ENCODE assay signal across 9 cellular contexts in genomic region chr5:141958773-141959172, GRCh38. TPM values are rescaled to one million over a fixed set of nuclear protein-coding genes. Genes with fewer than 3 reads are reported as not detected.
DNase-seq lines count a peak whose midpoint lies in the region; ATAC-seq lines count a peak whose summit lies in the region.
"Had no signal": no experiment of that assay in that cellular context is flagged by ENCODE, and none has a peak within 500 bp of the region (broad histone marks: within the 10 kb centered on the region; RNA-seq: fewer than 3 reads in every experiment).

No MANE protein-coding gene starts in this region.

- H3K4me1 Mint-ChIP-seq in activated T-helper 1 cell treated with anti-CD3 and anti-CD28 coated beads, Interleukin-12 subunit alpha, Interleukin-12 subunit beta, Interleukin-2, Interleukin-4 antibody, amounts not matched to agents 30 ng/mL and 10 ng/mL and 1 ng/mL, durations not matched to agents 14 hours and 24 hours and 36 hours (ENCODE audit: low read depth) = peaks cover 49% of the 10 kb centered on the region

- no peaks in the 10 kb centered on the region for H3K4me1 ChIP-seq in aorta (ENCODE audit: control insufficient read depth in 1 of 2, insufficient read depth in 2 of 2, low read length in 2 of 2)

- H3K4me3 Mint-ChIP-seq in activated T-helper 1 cell treated with anti-CD3 and anti-CD28 coated beads, Interleukin-12 subunit alpha, Interleukin-12 subunit beta, Interleukin-2, Interleukin-4 antibody, amounts not matched to agents 30 ng/mL and 10 ng/mL and 1 ng/mL, durations not matched to agents 14 hours and 24 hours and 36 hours = peak overlapping the region; percentile 83

- intact Hi-C loops in activated T-helper 1 cell treated with anti-CD3 and anti-CD28 coated beads, Interleukin-12 subunit alpha, Interleukin-12 subunit beta, Interleukin-2, Interleukin-4 antibody, amounts not matched to agents 30 ng/mL and 10 ng/mL and 1 ng/mL, durations not matched to agents 14 hours and 24 hours and 36 hours (cut with micrococcal nuclease) = no loop called here
- intact Hi-C loops in left cardiac atrium (cut with DNase I) = loop anchor here (1.0 to 10.0 kb wide), 3 partner anchors 35 to 81 kb away; partner anchors contain the start of genes DELE1 (in 1 of the 2) and PCDH1 (in 1 of the 2)
- intact Hi-C loops in aorta (cut with DNase I) = loop anchor here in 1 of 2 donors (2.0 kb wide), 1 partner anchor 266 kb away; no protein-coding TSS in a partner anchor

- no peak overlapping the region for H3K27ac ChIP-seq in aorta (ENCODE audit: low read depth in 1 of 2, low read length in 2 of 2)

- no peaks in the 10 kb centered on the region for H3K27me3 Mint-ChIP-seq in activated T-helper 1 cell treated with anti-CD3 and anti-CD28 coated beads, Interleukin-12 subunit alpha, Interleukin-12 subunit beta, Interleukin-2, Interleukin-4 antibody, amounts not matched to agents 30 ng/mL and 10 ng/mL and 1 ng/mL, durations not matched to agents 14 hours and 24 hours and 36 hours (ENCODE audit: insufficient read depth)

- peak; percentile 38 for DNase-seq in stimulated activated CD4-positive, alpha-beta T cell treated with anti-CD3 and anti-CD28 coated beads, Interleukin-15, amount 100 ng/mL, for 24 hours
- no peak for DNase-seq in stimulated activated CD4-positive, alpha-beta T cell treated with anti-CD3 and anti-CD28 coated beads, Interleukin-2, amount 100 ng/mL, for 24 hours
- no peak for DNase-seq in activated T-helper 1 cell treated with anti-CD3 and anti-CD28 coated beads, Interleukin-12 subunit alpha, Interleukin-12 subunit beta, Interleukin-2, Interleukin-4 antibody, amounts not matched to agents 30 ng/mL and 10 ng/mL and 1 ng/mL, durations not matched to agents 14 hours and 24 hours and 36 hours (ENCODE audit: low spot score)
- DNase-seq in left cardiac atrium (peak; percentile 62), aorta (no peak), NCI-H446 (lab: John Stamatoyannopoulos, UW) (no peak), middle frontal gyrus (ENCODE audit: extremely low spot score, low spot score) (no peak)
- DNase-seq: MM.1S had no signal

- H3K27me3 ChIP-seq in aorta (ENCODE audit: control insufficient read depth in 1 of 2, insufficient read depth in 2 of 2, low read length in 1 of 2) = no peaks in the 10 kb centered on the region

- no peaks in the 10 kb centered on the region for H3K9me3 ChIP-seq in aorta (ENCODE audit: control insufficient read depth, low read length)

- H3K27ac Mint-ChIP-seq in activated T-helper 1 cell treated with anti-CD3 and anti-CD28 coated beads, Interleukin-12 subunit alpha, Interleukin-12 subunit beta, Interleukin-2, Interleukin-4 antibody, amounts not matched to agents 30 ng/mL and 10 ng/mL and 1 ng/mL, durations not matched to agents 14 hours and 24 hours and 36 hours = peak overlapping the region; percentile 91

- H3K36me3 ChIP-seq in aorta (ENCODE audit: control insufficient read depth in 1 of 2, insufficient read depth in 2 of 2, low read length in 1 of 2) = no peaks in the 10 kb centered on the region

- WGBS in aorta, 2 donors = 84 to 89% methylated on average over 6 of the region's 6 CpGs

- no peaks in the 10 kb centered on the region for H3K36me3 Mint-ChIP-seq in activated T-helper 1 cell treated with anti-CD3 and anti-CD28 coated beads, Interleukin-12 subunit alpha, Interleukin-12 subunit beta, Interleukin-2, Interleukin-4 antibody, amounts not matched to agents 30 ng/mL and 10 ng/mL and 1 ng/mL, durations not matched to agents 14 hours and 24 hours and 36 hours (ENCODE audit: low read depth)

- ATAC-seq in left cardiac atrium (peak in 1 of 2 donors; percentile 67), aorta (ENCODE audit: low FRiP score) (peak; percentile 46), GM19328 (IDR thresholded peaks at IDR 0.05; ENCODE audit: unreplicated experiment) (no peak)

- no peak overlapping the region for H3K4me3 ChIP-seq in aorta (ENCODE audit: low read length in 2 of 2)

- H3K9me3 Mint-ChIP-seq in activated T-helper 1 cell treated with anti-CD3 and anti-CD28 coated beads, Interleukin-12 subunit alpha, Interleukin-12 subunit beta, Interleukin-2, Interleukin-4 antibody, amounts not matched to agents 30 ng/mL and 10 ng/mL and 1 ng/mL, durations not matched to agents 14 hours and 24 hours and 36 hours = no peaks in the 10 kb centered on the region

RNA-seq across cellular contexts. Expression of gene PCDH12, which starts 0.8 kb away (rescaled TPM):
- total RNA-seq in activated T-helper 1 cell treated with anti-CD3 and anti-CD28 coated beads, Interleukin-12 subunit alpha, Interleukin-12 subunit beta, Interleukin-2, Interleukin-4 antibody, amounts not matched to agents 30 ng/mL and 10 ng/mL and 1 ng/mL, durations not matched to agents 14 hours and 24 hours and 36 hours = 2.2 TPM in 2 replicates
- total RNA-seq in left cardiac atrium (1 to 10 TPM; 5.4 to 10.0 TPM), aorta (10 to 100 TPM in 1 of 2 donors, 1 to 10 TPM in 1; 8.0 to 10.3 TPM)
- polyA plus RNA-seq in aorta = under 1 TPM; 0.88 to 0.95 TPM

RNA-seq across cellular contexts. Expression of gene RNF14, which starts 10.1 kb away (rescaled TPM):
- 26.4 and 28.7 TPM in 2 replicates for total RNA-seq in activated T-helper 1 cell treated with anti-CD3 and anti-CD28 coated beads, Interleukin-12 subunit alpha, Interleukin-12 subunit beta, Interleukin-2, Interleukin-4 antibody, amounts not matched to agents 30 ng/mL and 10 ng/mL and 1 ng/mL, durations not matched to agents 14 hours and 24 hours and 36 hours
- total RNA-seq in left cardiac atrium (10 to 100 TPM; 71.8 to 87.4 TPM), aorta (10 to 100 TPM; 53.0 to 54.6 TPM)
- 10 to 100 TPM; 44.3 to 55.0 TPM for polyA plus RNA-seq in aorta

RNA-seq across cellular contexts. Expression of gene DELE1, which starts 35.1 kb away (rescaled TPM):
- 68.4 and 81.5 TPM in 2 replicates for total RNA-seq in activated T-helper 1 cell treated with anti-CD3 and anti-CD28 coated beads, Interleukin-12 subunit alpha, Interleukin-12 subunit beta, Interleukin-2, Interleukin-4 antibody, amounts not matched to agents 30 ng/mL and 10 ng/mL and 1 ng/mL, durations not matched to agents 14 hours and 24 hours and 36 hours
- total RNA-seq in left cardiac atrium (10 to 100 TPM; 79.9 to 85.5 TPM), aorta (100 to 1,000 TPM in 1 of 2 donors, 10 to 100 TPM in 1; 75.5 to 100 TPM)
- polyA plus RNA-seq in aorta = 10 to 100 TPM; 25.0 to 79.6 TPM

RNA-seq across cellular contexts. Expression of gene GNPDA1, which starts 54.1 kb away (rescaled TPM):
- 87.5 and 88.4 TPM in 2 replicates for total RNA-seq in activated T-helper 1 cell treated with anti-CD3 and anti-CD28 coated beads, Interleukin-12 subunit alpha, Interleukin-12 subunit beta, Interleukin-2, Interleukin-4 antibody, amounts not matched to agents 30 ng/mL and 10 ng/mL and 1 ng/mL, durations not matched to agents 14 hours and 24 hours and 36 hours
- 10 to 100 TPM; 17.3 to 25.7 TPM for total RNA-seq in left cardiac atrium
- 10 to 100 TPM; 18.7 to 21.5 TPM for total RNA-seq in aorta
- polyA plus RNA-seq in aorta = 10 to 100 TPM; 13.0 to 24.0 TPM

Comparison
In these comparisons a context has a peak if more than half of its experiments do, and no peak if none do; other contexts are left out.
1. DNase-seq: peak in stimulated activated CD4-positive, alpha-beta T cell treated with anti-CD3 and anti-CD28 coated beads, Interleukin-15, amount 100 ng/mL, for 24 hours (single experiment) and left cardiac atrium (single experiment); none in stimulated activated CD4-positive, alpha-beta T cell treated with anti-CD3 and anti-CD28 coated beads, Interleukin-2, amount 100 ng/mL, for 24 hours (0 of 2), activated T-helper 1 cell treated with anti-CD3 and anti-CD28 coated beads, Interleukin-12 subunit alpha, Interleukin-12 subunit beta, Interleukin-2, Interleukin-4 antibody, amounts not matched to agents 30 ng/mL and 10 ng/mL and 1 ng/mL, durations not matched to agents 14 hours and 24 hours and 36 hours (single experiment), aorta (0 of 2), NCI-H446 (0 of 2) and middle frontal gyrus (single experiment).